ENCODE assay signal across 1 cellular context in the genomic region with DNA sequence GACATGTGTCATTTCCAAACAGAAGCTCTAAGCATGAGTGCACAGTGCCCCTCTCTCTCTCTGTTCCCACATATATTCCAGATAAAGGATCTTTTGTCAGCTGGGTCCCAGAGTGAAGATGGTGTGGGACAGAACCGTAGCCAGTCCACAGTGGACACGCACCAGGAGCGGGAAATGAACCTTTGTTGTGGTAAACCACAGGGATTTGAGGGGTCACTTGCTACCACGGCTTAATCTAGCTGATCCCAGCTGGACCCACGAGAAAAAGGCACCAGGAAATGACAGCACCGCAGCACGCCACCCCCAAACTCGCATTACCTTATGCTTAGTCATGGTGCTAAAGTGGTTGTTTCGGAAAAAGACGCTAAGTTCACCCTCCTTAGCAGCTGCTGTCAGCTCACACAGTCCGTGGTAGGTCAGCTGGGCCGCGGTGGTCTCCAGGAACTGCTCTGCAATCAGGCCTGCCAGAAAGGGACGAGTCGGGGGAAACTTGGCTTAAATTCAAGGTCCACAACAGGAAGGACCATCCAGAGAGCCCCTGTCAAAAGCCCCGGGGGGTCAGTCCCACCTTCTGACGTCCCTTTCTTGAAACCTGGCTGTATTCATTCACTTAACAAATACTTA.
TF ChIP-seq lines count a peak whose summit lies in the region.

No MANE protein-coding gene starts in this region.

TF ChIP-seq in K562, 482 proteins besides CTCF, POLR2A, EP300 and RAD21 (continued from another document and continues in another):
- TF ChIP-seq, protein P1, sequence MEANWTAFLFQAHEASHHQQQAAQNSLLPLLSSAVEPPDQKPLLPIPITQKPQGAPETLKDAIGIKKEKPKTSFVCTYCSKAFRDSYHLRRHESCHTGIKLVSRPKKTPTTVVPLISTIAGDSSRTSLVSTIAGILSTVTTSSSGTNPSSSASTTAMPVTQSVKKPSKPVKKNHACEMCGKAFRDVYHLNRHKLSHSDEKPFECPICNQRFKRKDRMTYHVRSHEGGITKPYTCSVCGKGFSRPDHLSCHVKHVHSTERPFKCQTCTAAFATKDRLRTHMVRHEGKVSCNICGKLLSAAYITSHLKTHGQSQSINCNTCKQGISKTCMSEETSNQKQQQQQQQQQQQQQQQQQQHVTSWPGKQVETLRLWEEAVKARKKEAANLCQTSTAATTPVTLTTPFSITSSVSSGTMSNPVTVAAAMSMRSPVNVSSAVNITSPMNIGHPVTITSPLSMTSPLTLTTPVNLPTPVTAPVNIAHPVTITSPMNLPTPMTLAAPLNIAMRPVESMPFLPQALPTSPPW (CRISPR knock-in tag; IDR thresholded peaks at IDR 0.05), result peak; percentile 24; the same call in 1 of the 2 replicates
- TF ChIP-seq, protein P2, sequence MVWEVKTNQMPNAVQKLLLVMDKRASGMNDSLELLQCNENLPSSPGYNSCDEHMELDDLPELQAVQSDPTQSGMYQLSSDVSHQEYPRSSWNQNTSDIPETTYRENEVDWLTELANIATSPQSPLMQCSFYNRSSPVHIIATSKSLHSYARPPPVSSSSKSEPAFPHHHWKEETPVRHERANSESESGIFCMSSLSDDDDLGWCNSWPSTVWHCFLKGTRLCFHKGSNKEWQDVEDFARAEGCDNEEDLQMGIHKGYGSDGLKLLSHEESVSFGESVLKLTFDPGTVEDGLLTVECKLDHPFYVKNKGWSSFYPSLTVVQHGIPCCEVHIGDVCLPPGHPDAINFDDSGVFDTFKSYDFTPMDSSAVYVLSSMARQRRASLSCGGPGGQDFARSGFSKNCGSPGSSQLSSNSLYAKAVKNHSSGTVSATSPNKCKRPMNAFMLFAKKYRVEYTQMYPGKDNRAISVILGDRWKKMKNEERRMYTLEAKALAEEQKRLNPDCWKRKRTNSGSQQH (CRISPR knock-in tag; IDR thresholded peaks at IDR 0.05), result no peak
- TF ChIP-seq, protein P3, sequence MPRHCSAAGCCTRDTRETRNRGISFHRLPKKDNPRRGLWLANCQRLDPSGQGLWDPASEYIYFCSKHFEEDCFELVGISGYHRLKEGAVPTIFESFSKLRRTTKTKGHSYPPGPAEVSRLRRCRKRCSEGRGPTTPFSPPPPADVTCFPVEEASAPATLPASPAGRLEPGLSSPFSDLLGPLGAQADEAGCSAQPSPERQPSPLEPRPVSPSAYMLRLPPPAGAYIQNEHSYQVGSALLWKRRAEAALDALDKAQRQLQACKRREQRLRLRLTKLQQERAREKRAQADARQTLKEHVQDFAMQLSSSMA (CRISPR knock-in tag; IDR thresholded peaks at IDR 0.05), result no peak
- TF ChIP-seq MEF2A (IDR thresholded peaks at IDR 0.05; ENCODE audit: control insufficient read depth, low read depth, low read length), result no peak
- TF ChIP-seq ZNF583 (CRISPR knock-in tag; IDR thresholded peaks at IDR 0.05), result no peak
- no peak for TF ChIP-seq TCFL5 (CRISPR knock-in tag; conservative IDR thresholded peaks at IDR 0.05)
- no peak for TF ChIP-seq ZNF347 (CRISPR knock-in tag; IDR thresholded peaks at IDR 0.05; ENCODE audit: low read depth)
- TF ChIP-seq, protein P4, sequence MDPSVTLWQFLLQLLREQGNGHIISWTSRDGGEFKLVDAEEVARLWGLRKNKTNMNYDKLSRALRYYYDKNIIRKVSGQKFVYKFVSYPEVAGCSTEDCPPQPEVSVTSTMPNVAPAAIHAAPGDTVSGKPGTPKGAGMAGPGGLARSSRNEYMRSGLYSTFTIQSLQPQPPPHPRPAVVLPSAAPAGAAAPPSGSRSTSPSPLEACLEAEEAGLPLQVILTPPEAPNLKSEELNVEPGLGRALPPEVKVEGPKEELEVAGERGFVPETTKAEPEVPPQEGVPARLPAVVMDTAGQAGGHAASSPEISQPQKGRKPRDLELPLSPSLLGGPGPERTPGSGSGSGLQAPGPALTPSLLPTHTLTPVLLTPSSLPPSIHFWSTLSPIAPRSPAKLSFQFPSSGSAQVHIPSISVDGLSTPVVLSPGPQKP (CRISPR knock-in tag; IDR thresholded peaks at IDR 0.05), result no peak
- no peak for TF ChIP-seq MED1 (CRISPR knock-in tag; IDR thresholded peaks at IDR 0.05; ENCODE audit: borderline replicate concordance)
- TF ChIP-seq TAF15 (IDR thresholded peaks at IDR 0.05; ENCODE audit: low read depth, low read length), result no peak
- TF ChIP-seq CBFA2T3 (IDR thresholded peaks at IDR 0.05), result peak; percentile 78
- TF ChIP-seq SNIP1 (IDR thresholded peaks at IDR 0.05; ENCODE audit: low read depth), result no peak
- TF ChIP-seq FOXA3 (CRISPR knock-in tag; conservative IDR thresholded peaks at IDR 0.05 in 1 of 2, IDR thresholded peaks at IDR 0.05 in 1 of 2), result no peak
- TF ChIP-seq XRCC3 (IDR thresholded peaks at IDR 0.05), result no peak
- TF ChIP-seq CBX3 (IDR thresholded peaks at IDR 0.05; ENCODE audit: borderline replicate concordance in 1 of 2, low read length in 2 of 2), result no peak
- TF ChIP-seq HNRNPLL (IDR thresholded peaks at IDR 0.05; ENCODE audit: low read depth, low read length, poor library complexity, severe bottlenecking), result no peak
- no peak; the same call in 1 of the 2 replicates for TF ChIP-seq HDAC8 (tag; IDR thresholded peaks at IDR 0.05)
- TF ChIP-seq ZNF766 (CRISPR knock-in tag; conservative IDR thresholded peaks at IDR 0.05), result peak; percentile 75
- no peak for TF ChIP-seq ZNF75A (CRISPR knock-in tag; IDR thresholded peaks at IDR 0.05)
- TF ChIP-seq ZNF584 (CRISPR knock-in tag; IDR thresholded peaks at IDR 0.05; ENCODE audit: low read depth), result peak; percentile 90
- TF ChIP-seq, protein P5, sequence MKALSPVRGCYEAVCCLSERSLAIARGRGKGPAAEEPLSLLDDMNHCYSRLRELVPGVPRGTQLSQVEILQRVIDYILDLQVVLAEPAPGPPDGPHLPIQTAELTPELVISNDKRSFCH (CRISPR knock-in tag; IDR thresholded peaks at IDR 0.05), result no peak
- TF ChIP-seq, protein P5 (tag; IDR thresholded peaks at IDR 0.05), result peak; percentile 65
- TF ChIP-seq YBX1 (IDR thresholded peaks at IDR 0.05), result no peak
- TF ChIP-seq ZNF311 (CRISPR knock-in tag; IDR thresholded peaks at IDR 0.05), result no peak
- no peak for TF ChIP-seq HLTF (IDR thresholded peaks at IDR 0.05)
- TF ChIP-seq ZNF41 (CRISPR knock-in tag; conservative IDR thresholded peaks at IDR 0.05), result no peak
- no peak for TF ChIP-seq KAT7 (CRISPR knock-in tag; IDR thresholded peaks at IDR 0.05; ENCODE audit: borderline replicate concordance)
- TF ChIP-seq, protein P6, sequence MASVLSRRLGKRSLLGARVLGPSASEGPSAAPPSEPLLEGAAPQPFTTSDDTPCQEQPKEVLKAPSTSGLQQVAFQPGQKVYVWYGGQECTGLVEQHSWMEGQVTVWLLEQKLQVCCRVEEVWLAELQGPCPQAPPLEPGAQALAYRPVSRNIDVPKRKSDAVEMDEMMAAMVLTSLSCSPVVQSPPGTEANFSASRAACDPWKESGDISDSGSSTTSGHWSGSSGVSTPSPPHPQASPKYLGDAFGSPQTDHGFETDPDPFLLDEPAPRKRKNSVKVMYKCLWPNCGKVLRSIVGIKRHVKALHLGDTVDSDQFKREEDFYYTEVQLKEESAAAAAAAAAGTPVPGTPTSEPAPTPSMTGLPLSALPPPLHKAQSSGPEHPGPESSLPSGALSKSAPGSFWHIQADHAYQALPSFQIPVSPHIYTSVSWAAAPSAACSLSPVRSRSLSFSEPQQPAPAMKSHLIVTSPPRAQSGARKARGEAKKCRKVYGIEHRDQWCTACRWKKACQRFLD (CRISPR knock-in tag; IDR thresholded peaks at IDR 0.05), result peak; percentile 71; the same call in 1 of the 2 replicates
- no peak for TF ChIP-seq NONO (IDR thresholded peaks at IDR 0.05; ENCODE audit: low read depth in 2 of 2, low read length in 1 of 2)
- TF ChIP-seq FOXJ2 (tag; IDR thresholded peaks at IDR 0.05), result 0 out of 2 replicates have a peak, but pooled peaks have one; percentile 38
- TF ChIP-seq FOXK2 (conservative IDR thresholded peaks at IDR 0.05 in 1 of 2, IDR thresholded peaks at IDR 0.05 in 1 of 2; ENCODE audit: low read depth in 2 of 2), result peak in 1 of 2 experiments; percentile 51; a peak in 1 of 4 replicates
- TF ChIP-seq, protein P7, sequence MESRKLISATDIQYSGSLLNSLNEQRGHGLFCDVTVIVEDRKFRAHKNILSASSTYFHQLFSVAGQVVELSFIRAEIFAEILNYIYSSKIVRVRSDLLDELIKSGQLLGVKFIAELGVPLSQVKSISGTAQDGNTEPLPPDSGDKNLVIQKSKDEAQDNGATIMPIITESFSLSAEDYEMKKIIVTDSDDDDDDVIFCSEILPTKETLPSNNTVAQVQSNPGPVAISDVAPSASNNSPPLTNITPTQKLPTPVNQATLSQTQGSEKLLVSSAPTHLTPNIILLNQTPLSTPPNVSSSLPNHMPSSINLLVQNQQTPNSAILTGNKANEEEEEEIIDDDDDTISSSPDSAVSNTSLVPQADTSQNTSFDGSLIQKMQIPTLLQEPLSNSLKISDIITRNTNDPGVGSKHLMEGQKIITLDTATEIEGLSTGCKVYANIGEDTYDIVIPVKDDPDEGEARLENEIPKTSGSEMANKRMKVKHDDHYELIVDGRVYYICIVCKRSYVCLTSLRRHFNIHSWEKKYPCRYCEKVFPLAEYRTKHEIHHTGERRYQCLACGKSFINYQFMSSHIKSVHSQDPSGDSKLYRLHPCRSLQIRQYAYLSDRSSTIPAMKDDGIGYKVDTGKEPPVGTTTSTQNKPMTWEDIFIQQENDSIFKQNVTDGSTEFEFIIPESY (CRISPR knock-in tag; IDR thresholded peaks at IDR 0.05), result no peak
- TF ChIP-seq, protein P8, sequence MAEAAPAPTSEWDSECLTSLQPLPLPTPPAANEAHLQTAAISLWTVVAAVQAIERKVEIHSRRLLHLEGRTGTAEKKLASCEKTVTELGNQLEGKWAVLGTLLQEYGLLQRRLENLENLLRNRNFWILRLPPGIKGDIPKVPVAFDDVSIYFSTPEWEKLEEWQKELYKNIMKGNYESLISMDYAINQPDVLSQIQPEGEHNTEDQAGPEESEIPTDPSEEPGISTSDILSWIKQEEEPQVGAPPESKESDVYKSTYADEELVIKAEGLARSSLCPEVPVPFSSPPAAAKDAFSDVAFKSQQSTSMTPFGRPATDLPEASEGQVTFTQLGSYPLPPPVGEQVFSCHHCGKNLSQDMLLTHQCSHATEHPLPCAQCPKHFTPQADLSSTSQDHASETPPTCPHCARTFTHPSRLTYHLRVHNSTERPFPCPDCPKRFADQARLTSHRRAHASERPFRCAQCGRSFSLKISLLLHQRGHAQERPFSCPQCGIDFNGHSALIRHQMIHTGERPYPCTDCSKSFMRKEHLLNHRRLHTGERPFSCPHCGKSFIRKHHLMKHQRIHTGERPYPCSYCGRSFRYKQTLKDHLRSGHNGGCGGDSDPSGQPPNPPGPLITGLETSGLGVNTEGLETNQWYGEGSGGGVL (CRISPR knock-in tag; IDR thresholded peaks at IDR 0.05), result no peak
- TF ChIP-seq ZNF707 (CRISPR knock-in tag; conservative IDR thresholded peaks at IDR 0.05), result no peak
- TF ChIP-seq ZNF263 (CRISPR knock-in tag; IDR thresholded peaks at IDR 0.05; ENCODE audit: borderline replicate concordance), result no peak
- 0 out of 2 replicates have a peak, but pooled peaks have one; percentile 21 for TF ChIP-seq STAT5A (IDR thresholded peaks at IDR 0.05; ENCODE audit: borderline replicate concordance, low read length)
- no peak for TF ChIP-seq ZNF212 (CRISPR knock-in tag; IDR thresholded peaks at IDR 0.05)
- TF ChIP-seq NRF1 (conservative IDR thresholded peaks at IDR 0.05 in 1 of 2, IDR thresholded peaks at IDR 0.05 in 1 of 2), result no peak; a peak in 1 of 4 replicates
- TF ChIP-seq, protein P9, sequence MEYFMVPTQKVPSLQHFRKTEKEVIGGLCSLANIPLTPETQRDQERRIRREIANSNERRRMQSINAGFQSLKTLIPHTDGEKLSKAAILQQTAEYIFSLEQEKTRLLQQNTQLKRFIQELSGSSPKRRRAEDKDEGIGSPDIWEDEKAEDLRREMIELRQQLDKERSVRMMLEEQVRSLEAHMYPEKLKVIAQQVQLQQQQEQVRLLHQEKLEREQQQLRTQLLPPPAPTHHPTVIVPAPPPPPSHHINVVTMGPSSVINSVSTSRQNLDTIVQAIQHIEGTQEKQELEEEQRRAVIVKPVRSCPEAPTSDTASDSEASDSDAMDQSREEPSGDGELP (CRISPR knock-in tag; IDR thresholded peaks at IDR 0.05; ENCODE audit: borderline replicate concordance), result peak; percentile 98
- TF ChIP-seq MTA2 (IDR thresholded peaks at IDR 0.05; ENCODE audit: low read depth), result peak; percentile 32; the same call in 1 of the 2 replicates
- TF ChIP-seq, protein P10, sequence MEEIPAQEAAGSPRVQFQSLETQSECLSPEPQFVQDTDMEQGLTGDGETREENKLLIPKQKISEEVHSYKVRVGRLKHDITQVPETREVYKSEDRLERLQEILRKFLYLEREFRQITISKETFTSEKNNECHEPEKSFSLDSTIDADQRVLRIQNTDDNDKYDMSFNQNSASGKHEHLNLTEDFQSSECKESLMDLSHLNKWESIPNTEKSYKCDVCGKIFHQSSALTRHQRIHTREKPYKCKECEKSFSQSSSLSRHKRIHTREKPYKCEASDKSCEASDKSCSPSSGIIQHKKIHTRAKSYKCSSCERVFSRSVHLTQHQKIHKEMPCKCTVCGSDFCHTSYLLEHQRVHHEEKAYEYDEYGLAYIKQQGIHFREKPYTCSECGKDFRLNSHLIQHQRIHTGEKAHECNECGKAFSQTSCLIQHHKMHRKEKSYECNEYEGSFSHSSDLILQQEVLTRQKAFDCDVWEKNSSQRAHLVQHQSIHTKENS (CRISPR knock-in tag; IDR thresholded peaks at IDR 0.05), result no peak
- no peak for TF ChIP-seq GABPB1 (CRISPR knock-in tag; IDR thresholded peaks at IDR 0.05)
- TF ChIP-seq POLR2H (tag; IDR thresholded peaks at IDR 0.05; ENCODE audit: low read depth), result no peak
- no peak for TF ChIP-seq CBX8 (IDR thresholded peaks at IDR 0.05; ENCODE audit: borderline replicate concordance, extremely low read depth, low read depth, low read length, poor library complexity, severe bottlenecking)
- peak; percentile 70; the same call in 1 of the 2 replicates for TF ChIP-seq DMBX1 (CRISPR knock-in tag; IDR thresholded peaks at IDR 0.05; ENCODE audit: borderline replicate concordance)
- TF ChIP-seq ZNF282 (CRISPR knock-in tag; IDR thresholded peaks at IDR 0.05), result no peak
- TF ChIP-seq THRAP3 (IDR thresholded peaks at IDR 0.05; ENCODE audit: borderline replicate concordance), result no peak
- peak; percentile 94 for TF ChIP-seq LEF1 (IDR thresholded peaks at IDR 0.05)
- TF ChIP-seq ZFPM2 (CRISPR knock-in tag; IDR thresholded peaks at IDR 0.05), result no peak
- no peak for TF ChIP-seq SP1 (CRISPR knock-in tag; IDR thresholded peaks at IDR 0.05)
- no peak for TF ChIP-seq NR1H2 (CRISPR knock-in tag; IDR thresholded peaks at IDR 0.05)
- TF ChIP-seq ZNF175 (CRISPR knock-in tag; IDR thresholded peaks at IDR 0.05; ENCODE audit: low read depth), result peak; percentile 70
- TF ChIP-seq, protein P11, sequence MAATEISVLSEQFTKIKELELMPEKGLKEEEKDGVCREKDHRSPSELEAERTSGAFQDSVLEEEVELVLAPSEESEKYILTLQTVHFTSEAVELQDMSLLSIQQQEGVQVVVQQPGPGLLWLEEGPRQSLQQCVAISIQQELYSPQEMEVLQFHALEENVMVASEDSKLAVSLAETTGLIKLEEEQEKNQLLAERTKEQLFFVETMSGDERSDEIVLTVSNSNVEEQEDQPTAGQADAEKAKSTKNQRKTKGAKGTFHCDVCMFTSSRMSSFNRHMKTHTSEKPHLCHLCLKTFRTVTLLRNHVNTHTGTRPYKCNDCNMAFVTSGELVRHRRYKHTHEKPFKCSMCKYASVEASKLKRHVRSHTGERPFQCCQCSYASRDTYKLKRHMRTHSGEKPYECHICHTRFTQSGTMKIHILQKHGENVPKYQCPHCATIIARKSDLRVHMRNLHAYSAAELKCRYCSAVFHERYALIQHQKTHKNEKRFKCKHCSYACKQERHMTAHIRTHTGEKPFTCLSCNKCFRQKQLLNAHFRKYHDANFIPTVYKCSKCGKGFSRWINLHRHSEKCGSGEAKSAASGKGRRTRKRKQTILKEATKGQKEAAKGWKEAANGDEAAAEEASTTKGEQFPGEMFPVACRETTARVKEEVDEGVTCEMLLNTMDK (IDR thresholded peaks at IDR 0.05; ENCODE audit: borderline replicate concordance, insufficient read depth, low read depth, low read length, poor library complexity, severe bottlenecking), result no peak
- no peak for TF ChIP-seq MIER1 (IDR thresholded peaks at IDR 0.05; ENCODE audit: low read depth)
